Comparison of ENCODE assay signal across 23 cellular contexts in the genomic region with DNA sequence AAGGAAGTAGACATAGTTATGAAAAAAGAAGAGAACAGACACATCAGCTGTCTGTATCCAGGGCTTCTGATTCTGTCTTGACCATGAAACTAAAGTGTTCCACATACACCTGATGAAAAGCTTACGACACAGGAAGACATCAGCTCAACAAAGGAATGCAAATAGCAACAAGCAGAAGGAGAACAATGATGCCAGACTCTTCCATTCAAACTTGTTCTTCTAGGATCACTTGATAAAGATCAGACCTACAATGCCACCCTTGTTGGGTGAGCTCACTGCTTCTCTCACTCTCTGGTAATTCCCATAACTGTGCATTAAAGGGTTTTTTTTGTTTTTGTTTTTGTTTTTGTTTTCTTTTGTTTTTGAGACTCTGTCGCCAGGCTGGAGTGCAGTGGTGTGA.
"Had no signal": no experiment of that assay in that cellular context is flagged by ENCODE, and none has a peak within 500 bp of the region (broad histone marks: within the 10 kb centered on the region; RNA-seq: fewer than 3 reads in every experiment).

No MANE protein-coding gene starts in this region.

- H3K4me1 Mint-ChIP-seq: naive thymus-derived CD4-positive, alpha-beta T cell; nephron progenitor cell; stimulated activated naive B cell treated with anti-CD40 and anti-IgM and Interleukin-4, amounts not matched to agents 10 μg/mL and 1 μg/mL and 100 μg/mL, for 72 hours; stimulated activated naive CD8-positive, alpha-beta T cell treated with anti-CD3 and anti-CD28 coated beads, Interleukin-15, amount 100 ng/mL, for 72 hours had no signal

- H3K4me3 ChIP-seq: esophagus muscularis mucosa, gastroesophageal sphincter, left ventricle myocardium inferior, lung, right atrium auricular region, sigmoid colon, skin epidermis, testis, tibial nerve, upper lobe of right lung, vagina had no signal

- H3K36me3 Mint-ChIP-seq: stimulated activated naive B cell treated with anti-CD40 and anti-IgM and Interleukin-4, amounts not matched to agents 10 μg/mL and 1 μg/mL and 100 μg/mL, for 72 hours had no signal

- H3K4me3 Mint-ChIP-seq: nephron progenitor cell; stimulated activated naive B cell treated with anti-CD40 and anti-IgM and Interleukin-4, amounts not matched to agents 10 μg/mL and 1 μg/mL and 100 μg/mL, for 72 hours; stimulated activated naive CD8-positive, alpha-beta T cell treated with anti-CD3 and anti-CD28 coated beads, Interleukin-15, amount 100 ng/mL, for 72 hours had no signal

- H3K9me3 Mint-ChIP-seq: naive thymus-derived CD4-positive, alpha-beta T cell; nephron progenitor cell; stimulated activated naive B cell treated with anti-CD40 and anti-IgM and Interleukin-4, amounts not matched to agents 10 μg/mL and 1 μg/mL and 100 μg/mL, for 72 hours; stimulated activated naive CD8-positive, alpha-beta T cell treated with anti-CD3 and anti-CD28 coated beads, Interleukin-15, amount 100 ng/mL, for 72 hours had no signal

- H3K27ac ChIP-seq: epithelial cell of prostate, esophagus muscularis mucosa, gastroesophageal sphincter, left ventricle myocardium inferior, right atrium auricular region, sigmoid colon, testis, tibial nerve, upper lobe of right lung, vagina had no signal

- H3K4me1 ChIP-seq: testis, vagina had no signal

- ATAC-seq: gastroesophageal sphincter; left cardiac atrium; naive thymus-derived CD4-positive, alpha-beta T cell; stimulated activated naive B cell treated with anti-CD40 and anti-IgM and Interleukin-4, amounts not matched to agents 10 μg/mL and 1 μg/mL and 100 μg/mL, for 72 hours; stimulated activated naive CD8-positive, alpha-beta T cell treated with anti-CD3 and anti-CD28 coated beads, Interleukin-15, amount 100 ng/mL, for 72 hours; upper lobe of right lung had no signal

- H3K36me3 ChIP-seq: esophagus muscularis mucosa, gastroesophageal sphincter, left ventricle myocardium inferior, right atrium auricular region, sigmoid colon, tibial nerve, upper lobe of right lung, vagina had no signal

- DNase-seq: cortex of kidney; effector memory CD4-positive, alpha-beta T cell; glutamatergic neuron; kidney; left cardiac atrium; left ventricle myocardium inferior; naive thymus-derived CD4-positive, alpha-beta T cell; nephron progenitor cell; sigmoid colon; stimulated activated CD4-positive, alpha-beta T cell treated with anti-CD3 and anti-CD28 coated beads, Interleukin-2, amount 100 ng/mL, for 24 hours; stimulated activated CD4-positive, alpha-beta T cell treated with anti-CD3 and anti-CD28 coated beads, Interleukin-4, amount 100 ng/mL, for 4 hours; stimulated activated naive B cell treated with anti-CD40 and anti-IgM and Interleukin-4, amounts not matched to agents 10 μg/mL and 1 μg/mL and 100 μg/mL, for 72 hours; stimulated activated naive CD8-positive, alpha-beta T cell treated with anti-CD3 and anti-CD28 coated beads, Interleukin-15, amount 100 ng/mL, for 72 hours; testis; upper lobe of right lung had no signal

- H3K27ac Mint-ChIP-seq: naive thymus-derived CD4-positive, alpha-beta T cell; nephron progenitor cell; stimulated activated naive B cell treated with anti-CD40 and anti-IgM and Interleukin-4, amounts not matched to agents 10 μg/mL and 1 μg/mL and 100 μg/mL, for 72 hours; stimulated activated naive CD8-positive, alpha-beta T cell treated with anti-CD3 and anti-CD28 coated beads, Interleukin-15, amount 100 ng/mL, for 72 hours had no signal

- H3K9me3 ChIP-seq: esophagus muscularis mucosa, gastroesophageal sphincter, left ventricle myocardium inferior, right atrium auricular region, sigmoid colon, testis, tibial nerve, upper lobe of right lung, vagina had no signal

- H3K27me3 ChIP-seq: right atrium auricular region, sigmoid colon, testis, tibial nerve, upper lobe of right lung, vagina had no signal
